12 cellular contexts compared by ENCODE assay signal in the genomic region with DNA sequence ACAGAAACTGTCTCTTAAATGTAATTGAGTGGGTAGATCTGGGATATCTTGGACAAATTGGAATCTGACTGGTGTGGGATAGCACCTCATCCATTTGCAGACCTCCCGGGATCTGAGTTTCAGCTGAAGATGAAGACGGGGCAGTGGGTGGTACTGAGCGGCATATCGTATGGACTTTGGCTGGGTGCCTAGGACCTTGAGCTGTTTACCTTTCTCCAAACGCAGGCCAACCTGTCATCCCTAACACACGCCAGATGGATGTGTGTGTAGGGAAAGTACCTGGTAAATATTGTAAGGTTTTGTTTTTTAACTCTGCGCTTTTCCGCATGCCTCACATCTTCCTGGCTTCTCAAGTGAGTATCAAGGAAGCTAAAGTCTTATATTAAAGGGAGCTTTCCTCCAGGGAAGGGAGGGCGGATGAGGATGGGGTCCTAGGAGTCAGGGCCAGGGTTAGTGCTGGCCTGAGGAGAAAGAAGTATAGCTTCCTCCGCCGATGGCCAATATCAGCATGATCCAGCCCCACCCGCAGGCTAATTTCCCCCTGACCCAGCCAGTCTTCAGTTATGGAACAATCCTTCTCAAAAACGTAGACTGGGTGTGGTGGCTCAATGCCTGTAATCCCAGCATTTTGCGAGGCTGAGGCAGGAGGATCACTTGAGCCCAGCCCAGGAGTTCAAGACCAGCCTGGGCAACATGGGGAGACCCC. TPM values are rescaled to one million over a fixed set of nuclear protein-coding genes. Genes with fewer than 3 reads are reported as not detected.
A peak's percentile ranks its signal among the peaks of the same experiment; 100 is the strongest.
DNase-seq lines count a peak whose midpoint lies in the region; TF ChIP-seq lines count a peak whose summit lies in the region.
"Had no signal": no experiment of that assay in that cellular context is flagged by ENCODE, and none has a peak within 500 bp of the region (broad histone marks: within the 10 kb centered on the region; RNA-seq: fewer than 3 reads in every experiment).

No MANE protein-coding gene starts in this region.

- no peak overlapping the region for H3K9ac ChIP-seq in colonic mucosa (ENCODE audit: low read depth in 2 of 2, low read length in 2 of 2)
- H3K9ac ChIP-seq in neuronal stem cell (ENCODE audit: low read depth, low read length, poor library complexity) = no peak overlapping the region

- H4K91ac ChIP-seq in neuronal stem cell (ENCODE audit: low read depth, low read length, poor library complexity) = no peak overlapping the region

- intact Hi-C loops in colonic mucosa (cut with DNase I) = no loop called here

- no peak overlapping the region for H2BK5ac ChIP-seq in neuronal stem cell (ENCODE audit: low read length)

- H3K4me2 ChIP-seq in neuronal stem cell (ENCODE audit: insufficient read depth, low read length, poor library complexity, severe bottlenecking) = no peak overlapping the region

- H3K27ac ChIP-seq in colonic mucosa (peak overlapping the region; percentile 72), neuronal stem cell (replicated peaks; ENCODE audit: low read length) (no peak overlapping the region), suprapubic skin (no peak overlapping the region)
- H3K27ac ChIP-seq: SJSA1 had no signal

- H2AK5ac ChIP-seq in neuronal stem cell (ENCODE audit: low read depth, low read length) = no peak overlapping the region

- no peak overlapping the region for H2BK15ac ChIP-seq in neuronal stem cell (ENCODE audit: low read length)

- H3K27me3 ChIP-seq in colonic mucosa = no peaks in the 10 kb centered on the region
- peaks cover 0 to 16% (median 0%) of the 10 kb centered on the region in 3 experiments for H3K27me3 ChIP-seq in neuronal stem cell (ENCODE audit: control insufficient read depth in 3 of 3, insufficient read depth in 3 of 3, low read depth in 1 of 3, low read length in 3 of 3)
- H3K27me3 ChIP-seq in suprapubic skin = no peaks in the 10 kb centered on the region
- H3K27me3 ChIP-seq: SJSA1, testis had no signal

- H3K4ac ChIP-seq in neuronal stem cell (ENCODE audit: low read length) = no peak overlapping the region

- H2BK120ac ChIP-seq in neuronal stem cell (ENCODE audit: low read depth, low read length) = no peak overlapping the region

- TF ChIP-seq EP300 in suprapubic skin (IDR thresholded peaks at IDR 0.05) = no peak

- H3K4me1 ChIP-seq in colonic mucosa = peaks cover 8% of the 10 kb centered on the region
- H3K4me1 ChIP-seq in neuronal stem cell (ENCODE audit: control insufficient read depth in 2 of 2, insufficient read depth in 1 of 2, low read depth in 1 of 2, low read length in 2 of 2) = peaks cover 11 to 19% of the 10 kb centered on the region in 2 donors
- H3K4me1 ChIP-seq in suprapubic skin = peaks cover 34% of the 10 kb centered on the region

- no peaks in the 10 kb centered on the region for H3K79me1 ChIP-seq in neuronal stem cell (ENCODE audit: low read depth, low read length)

- TF ChIP-seq POLR2A in suprapubic skin (IDR thresholded peaks at IDR 0.05) = no peak

- H3K14ac ChIP-seq in neuronal stem cell (ENCODE audit: low read length) = peak overlapping the region; percentile 57

- H3K23ac ChIP-seq in neuronal stem cell (ENCODE audit: low read depth, low read length, poor library complexity) = no peak overlapping the region

- H3K4me3 ChIP-seq in colonic mucosa (no peak overlapping the region), neuronal stem cell (ENCODE audit: low read length in 2 of 2) (no peak overlapping the region), suprapubic skin (no peak overlapping the region)
- H3K4me3 ChIP-seq: SJSA1 had no signal

- TF ChIP-seq CTCF in colonic mucosa (IDR thresholded peaks at IDR 0.05) (no peak), suprapubic skin (IDR thresholded peaks at IDR 0.05) (no peak)

- H3K18ac ChIP-seq in neuronal stem cell (ENCODE audit: low read length) = no peak overlapping the region

- DNase-seq in DMS153 treated with DMSO at 0.1 percent for 48 hours (lab: John Stamatoyannopoulos, UW; ENCODE audit: unreplicated experiment) (peak; percentile 53), NCI-H1694 treated with DMSO at 0.1 percent for 48 hours (lab: John Stamatoyannopoulos, UW) (peak; percentile 56), colonic mucosa (peak; percentile 81), neuronal stem cell (ENCODE audit: low spot score) (no peak), suprapubic skin (ENCODE audit: low spot score in 2 of 2) (no peak), occipital lobe (lab: John Stamatoyannopoulos, UW) (no peak)
- no peak for DNase-seq in stimulated activated CD4-positive, alpha-beta T cell treated with anti-CD3 and anti-CD28 coated beads, Interleukin-12 subunit alpha, Interleukin-12 subunit beta, amount 100 ng/mL, for 4 hours
- DNase-seq: KBM-7, mesendoderm, NCI-H446 treated with DMSO at 0.1 percent for 48 hours, testis had no signal

- H4K8ac ChIP-seq in neuronal stem cell (ENCODE audit: low read depth, low read length) = no peak overlapping the region

- H2BK12ac ChIP-seq in neuronal stem cell (ENCODE audit: low read length) = no peak overlapping the region

- no peaks in the 10 kb centered on the region for H3K9me3 ChIP-seq in colonic mucosa
- H3K9me3 ChIP-seq in neuronal stem cell (replicated peaks in 1 of 2; ENCODE audit: control insufficient read depth in 2 of 2, insufficient read depth in 1 of 2, low read depth in 1 of 2, low read length in 2 of 2) = no peaks in the 10 kb centered on the region
- H3K9me3 ChIP-seq in suprapubic skin = no peaks in the 10 kb centered on the region
- H3K9me3 ChIP-seq: SJSA1, testis had no signal

- WGBS in neuronal stem cell (ENCODE audit: extremely low coverage in 2 of 2, insufficient read length in 2 of 2, insufficient replicate concordance in 1 of 2), 2 donors = no CpG with 5 or more reads among the region's 14 CpGs
- WGBS in suprapubic skin = 78% methylated on average over 14 of the region's 14 CpGs

- H3K36me3 ChIP-seq in colonic mucosa (no peaks in the 10 kb centered on the region), neuronal stem cell (replicated peaks in 1 of 2; ENCODE audit: control insufficient read depth in 2 of 2, insufficient read depth in 2 of 2, low read length in 2 of 2) (peaks cover 21 to 29% of the 10 kb centered on the region in 2 donors), suprapubic skin (peaks cover 24% of the 10 kb centered on the region)

- H2AFZ ChIP-seq in neuronal stem cell (ENCODE audit: low read length) = no peak overlapping the region

RNA-seq across cellular contexts. Expression of a gene that starts 26.2 kb away (rescaled TPM):
- total RNA-seq in colonic mucosa (1 to 10 TPM; 4.2 to 6.6 TPM), suprapubic skin (10 to 100 TPM; 14.4 to 34.4 (median 22.0) TPM), occipital lobe (28.5 TPM)
- polyA plus RNA-seq in neuronal stem cell (2013, experiment 1 of 2) = 23.7 TPM
- polyA plus RNA-seq in neuronal stem cell (2013, experiment 2 of 2) = 22.1 TPM

RNA-seq across cellular contexts. Expression of a gene that starts 30.6 kb away (rescaled TPM):
- total RNA-seq in colonic mucosa (under 1 TPM in 1 of 2 donors, not detected in 1; 0.27 TPM), suprapubic skin (under 1 TPM in 1 of 4 donors, not detected in 3; 0.26 TPM), occipital lobe (not detected)
- polyA plus RNA-seq in neuronal stem cell (2013, experiment 1 of 2) = not detected
- not detected for polyA plus RNA-seq in neuronal stem cell (2013, experiment 2 of 2)
- total RNA-seq: SJSA1 had no signal

RNA-seq across cellular contexts. Expression of a gene that starts 53.6 kb away (rescaled TPM):
- total RNA-seq in colonic mucosa = 10 to 100 TPM; 31.7 to 38.2 TPM
- polyA plus RNA-seq in neuronal stem cell (2013, experiment 1 of 2) = 0.08 TPM
- 0.10 TPM for polyA plus RNA-seq in neuronal stem cell (2013, experiment 2 of 2)
- total RNA-seq in suprapubic skin = 10 to 100 TPM; 16.1 to 22.9 (median 20.8) TPM
- total RNA-seq in occipital lobe = 2.8 TPM

Comparison
In these comparisons a context has a peak if more than half of its experiments do, and no peak if none do; other contexts are left out.
1. DNase-seq: peak in DMS153 treated with DMSO at 0.1 percent for 48 hours (single experiment), NCI-H1694 treated with DMSO at 0.1 percent for 48 hours (single experiment) and colonic mucosa (single experiment); none in neuronal stem cell (single experiment), suprapubic skin (0 of 2), stimulated activated CD4-positive, alpha-beta T cell treated with anti-CD3 and anti-CD28 coated beads, Interleukin-12 subunit alpha, Interleukin-12 subunit beta, amount 100 ng/mL, for 4 hours (single experiment) and occipital lobe (single experiment).